Comparison of ENCODE assay signal across 13 cellular contexts in genomic region chr21:20329636-20330035, GRCh38.
"Had no signal": no experiment of that assay in that cellular context is flagged by ENCODE, and none has a peak within 500 bp of the region (broad histone marks: within the 10 kb centered on the region; RNA-seq: fewer than 3 reads in every experiment).

No MANE protein-coding gene starts in this region.

- DNase-seq: activated CD4-positive, alpha-beta memory T cell treated with anti-CD3 and anti-CD28 coated beads, Interleukin-2, amount 10 ng/mL, durations not matched to agents 7 days and 5 days; activated CD4-positive, alpha-beta T cell treated with anti-CD3 and anti-CD28 coated beads for 36 hours; activated gamma-delta T cell treated with Interleukin-2 at 50 U/mL for 16 hours; activated naive CD8-positive, alpha-beta T cell treated with anti-CD3 and anti-CD28 coated beads, Interleukin-2, amount 10 ng/mL, durations not matched to agents 7 days and 5 days; activated T-cell treated with anti-CD3 and anti-CD28 coated beads, Interleukin-2, amount 50 U/mL, for 48 hours; aorta; dorsolateral prefrontal cortex; hippocampal formation; kidney glomerular epithelial cell; nephron progenitor cell; stimulated activated CD4-positive, alpha-beta T cell treated with anti-CD3 and anti-CD28 coated beads, Interleukin-12 subunit alpha, Interleukin-12 subunit beta, amount 100 ng/mL, for 4 hours; stimulated activated naive CD4-positive, alpha-beta T cell; trophoblast cell had no signal

- H3K4me3 ChIP-seq: dorsolateral prefrontal cortex had no signal

- ATAC-seq: activated CD4-positive, alpha-beta T cell treated with anti-CD3 and anti-CD28 coated beads for 36 hours had no signal
